ENCODE assay signal across 8 cellular contexts in the genomic region with DNA sequence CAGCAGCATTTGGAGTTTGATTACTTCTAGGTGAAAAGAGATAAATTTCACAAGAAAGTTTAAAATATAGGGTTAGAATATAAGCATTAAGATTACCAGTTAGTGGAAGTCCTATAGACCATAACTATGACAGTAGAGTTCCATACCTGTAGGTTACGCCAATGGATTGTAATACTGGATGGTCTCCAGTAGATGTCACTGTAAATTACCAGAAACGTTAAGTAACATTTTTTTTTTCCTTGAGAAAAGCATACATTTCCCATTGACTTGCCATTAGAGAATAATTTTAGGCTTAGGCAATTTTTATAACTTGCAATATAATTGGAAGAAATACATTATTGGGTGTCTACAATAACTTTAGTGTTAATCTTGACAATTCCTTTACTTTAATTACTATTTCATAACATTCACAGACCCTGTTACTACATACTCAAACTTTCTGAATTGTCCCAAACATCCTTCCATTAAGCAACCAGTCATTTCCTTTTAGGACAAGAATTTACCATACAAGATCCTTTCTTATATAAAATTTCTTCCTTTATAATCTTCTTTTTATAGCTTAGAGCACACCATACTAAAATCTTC.
A peak's percentile ranks its signal among the peaks of the same experiment; 100 is the strongest.
DNase-seq lines count a peak whose midpoint lies in the region; ATAC-seq, FAIRE-seq and TF ChIP-seq lines count a peak whose summit lies in the region.

No MANE protein-coding gene starts in this region.

- no peaks in the 10 kb centered on the region for H3K9me3 Mint-ChIP-seq in activated T-helper 1 cell treated with anti-CD3 and anti-CD28 coated beads, Interleukin-12 subunit alpha, Interleukin-12 subunit beta, Interleukin-2, Interleukin-4 antibody, amounts not matched to agents 30 ng/mL and 10 ng/mL and 1 ng/mL, durations not matched to agents 14 hours and 24 hours and 36 hours

- H3K27me3 ChIP-seq in upper lobe of left lung: no peaks in the 10 kb centered on the region

- H3K4me1 Mint-ChIP-seq in activated T-helper 1 cell treated with anti-CD3 and anti-CD28 coated beads, Interleukin-12 subunit alpha, Interleukin-12 subunit beta, Interleukin-2, Interleukin-4 antibody, amounts not matched to agents 30 ng/mL and 10 ng/mL and 1 ng/mL, durations not matched to agents 14 hours and 24 hours and 36 hours (ENCODE audit: low read depth): no peaks in the 10 kb centered on the region

- no peak for TF ChIP-seq EP300 in upper lobe of left lung (IDR thresholded peaks at IDR 0.05)

- no TSS peak for BruUV-seq in OCI-LY7 (replicated peaks; lab: Mats Ljungman, UMichigan)

- no peak overlapping the region for H3K4me2 ChIP-seq in OCI-LY7 (ENCODE audit: low read length)

- no peak overlapping the region for H2AFZ ChIP-seq in OCI-LY7 (ENCODE audit: low read length)

- ATAC-seq in HG03045 (IDR thresholded peaks at IDR 0.05; ENCODE audit: unreplicated experiment) (peak; percentile 61), upper lobe of left lung (ENCODE audit: low FRiP score in 2 of 2) (no peak)

- no peaks in the 10 kb centered on the region for H3K27me3 Mint-ChIP-seq in activated T-helper 1 cell treated with anti-CD3 and anti-CD28 coated beads, Interleukin-12 subunit alpha, Interleukin-12 subunit beta, Interleukin-2, Interleukin-4 antibody, amounts not matched to agents 30 ng/mL and 10 ng/mL and 1 ng/mL, durations not matched to agents 14 hours and 24 hours and 36 hours (ENCODE audit: insufficient read depth)

- CTCF ChIA-PET in OCI-LY7 (lab: Charles Lee; ENCODE audit: unreplicated experiment): no interaction called here

- FAIRE-seq in A204.1 (lab: Jason Lieb, UNC): peak; percentile 92
- peak; percentile 55 for FAIRE-seq in GM12891 (lab: Jason Lieb, UNC)

- TF ChIP-seq POLR2A in GM12891 (IDR thresholded peaks at IDR 0.05; ENCODE audit: low read depth, low read length) (no peak), upper lobe of left lung (IDR thresholded peaks at IDR 0.05) (no peak)

- H3K4me3 ChIP-seq in OCI-LY7 (ENCODE audit: low read depth, low read length, poor library complexity, severe bottlenecking) (no peak overlapping the region), foreskin fibroblast (ENCODE audit: low read depth in 1 of 2, low read length in 2 of 2) (no peak overlapping the region), upper lobe of left lung (no peak overlapping the region)

- TF ChIP-seq CTCF in OCI-LY7 (conservative IDR thresholded peaks at IDR 0.05; ENCODE audit: low read length) (peak; percentile 82), foreskin fibroblast (IDR thresholded peaks at IDR 0.05; ENCODE audit: low read depth, low read length) (peak; percentile 21), upper lobe of left lung (IDR thresholded peaks at IDR 0.05) (peak in 1 of 6 experiments; percentile 16)

- H3K4me1 ChIP-seq in OCI-LY7 (ENCODE audit: insufficient read depth, low read length, poor library complexity, severe bottlenecking) (no peaks in the 10 kb centered on the region), upper lobe of left lung (no peaks in the 10 kb centered on the region)

- POLR2A ChIA-PET in OCI-LY7 (lab: Charles Lee): no interaction called here

- H4K20me1 ChIP-seq in OCI-LY7 (ENCODE audit: insufficient read depth, low read length): no peaks in the 10 kb centered on the region

- H3K27ac ChIP-seq in OCI-LY7 (ENCODE audit: low read depth, low read length, poor library complexity, severe bottlenecking): no peak overlapping the region
- H3K27ac ChIP-seq in upper lobe of left lung: no peak overlapping the region

- H3K27ac Mint-ChIP-seq in activated T-helper 1 cell treated with anti-CD3 and anti-CD28 coated beads, Interleukin-12 subunit alpha, Interleukin-12 subunit beta, Interleukin-2, Interleukin-4 antibody, amounts not matched to agents 30 ng/mL and 10 ng/mL and 1 ng/mL, durations not matched to agents 14 hours and 24 hours and 36 hours: no peak overlapping the region

- no peaks in the 10 kb centered on the region for H3K79me2 ChIP-seq in OCI-LY7 (ENCODE audit: insufficient read depth, low read depth, low read length)

- H3K9me3 ChIP-seq in OCI-LY7 (ENCODE audit: low read length): no peaks in the 10 kb centered on the region
- H3K9me3 ChIP-seq in upper lobe of left lung: no peaks in the 10 kb centered on the region

- no peak overlapping the region for H3K4me3 Mint-ChIP-seq in activated T-helper 1 cell treated with anti-CD3 and anti-CD28 coated beads, Interleukin-12 subunit alpha, Interleukin-12 subunit beta, Interleukin-2, Interleukin-4 antibody, amounts not matched to agents 30 ng/mL and 10 ng/mL and 1 ng/mL, durations not matched to agents 14 hours and 24 hours and 36 hours

- no peaks in the 10 kb centered on the region for H3K36me3 Mint-ChIP-seq in activated T-helper 1 cell treated with anti-CD3 and anti-CD28 coated beads, Interleukin-12 subunit alpha, Interleukin-12 subunit beta, Interleukin-2, Interleukin-4 antibody, amounts not matched to agents 30 ng/mL and 10 ng/mL and 1 ng/mL, durations not matched to agents 14 hours and 24 hours and 36 hours (ENCODE audit: low read depth)

- no peaks in the 10 kb centered on the region for H3K9me2 ChIP-seq in OCI-LY7 (ENCODE audit: insufficient read depth, low read length)

- intact Hi-C loops in OCI-LY7 (cut with micrococcal nuclease; ENCODE audit: unreplicated experiment): no loop called here
- intact Hi-C loops in activated T-helper 1 cell treated with anti-CD3 and anti-CD28 coated beads, Interleukin-12 subunit alpha, Interleukin-12 subunit beta, Interleukin-2, Interleukin-4 antibody, amounts not matched to agents 30 ng/mL and 10 ng/mL and 1 ng/mL, durations not matched to agents 14 hours and 24 hours and 36 hours (cut with micrococcal nuclease): no loop called here

- H3K36me3 ChIP-seq in OCI-LY7 (ENCODE audit: insufficient read depth, low read length) (no peaks in the 10 kb centered on the region), upper lobe of left lung (no peaks in the 10 kb centered on the region)

- DNase-seq in GM12891 (ENCODE audit: insufficient read length, low spot score) (peak; percentile 0), OCI-LY7 (ENCODE audit: low spot score) (peak; percentile 42), foreskin fibroblast (peak in 1 of 2 donors; percentile 0), COLO668 (lab: John Stamatoyannopoulos, UW; ENCODE audit: unreplicated experiment) (no peak), upper lobe of left lung (no peak)
- no peak for DNase-seq in activated T-helper 1 cell treated with anti-CD3 and anti-CD28 coated beads, Interleukin-12 subunit alpha, Interleukin-12 subunit beta, Interleukin-2, Interleukin-4 antibody, amounts not matched to agents 30 ng/mL and 10 ng/mL and 1 ng/mL, durations not matched to agents 14 hours and 24 hours and 36 hours (ENCODE audit: low spot score)

- 0 to 4% methylated on average over 2 of the region's 2 CpGs for WGBS in upper lobe of left lung, 2 donors

TF ChIP-seq in GM12891, 5 proteins besides CTCF, POLR2A, EP300 and RAD21:
- no peak for TF ChIP-seq TAF1 (IDR thresholded peaks at IDR 0.05; ENCODE audit: low read depth, low read length)
- no peak for TF ChIP-seq SPI1 (IDR thresholded peaks at IDR 0.05; ENCODE audit: low read depth, low read length)
- no peak for TF ChIP-seq PAX5 (IDR thresholded peaks at IDR 0.05; ENCODE audit: insufficient read depth, low read length, severe bottlenecking)
- no peak for TF ChIP-seq POLR2AphosphoS5 (IDR thresholded peaks at IDR 0.05; ENCODE audit: low read depth, low read length)
- TF ChIP-seq POU2F2 (IDR thresholded peaks at IDR 0.05; ENCODE audit: low read depth, low read length): no peak
TF ChIP-seq in GM12891: peak in this region for 0.

Comparison
In these comparisons a context has a peak if more than half of its experiments do, and no peak if none do; other contexts are left out.
1. DNase-seq: peak in GM12891 (single experiment) and OCI-LY7 (single experiment); none in COLO668 (single experiment), activated T-helper 1 cell treated with anti-CD3 and anti-CD28 coated beads, Interleukin-12 subunit alpha, Interleukin-12 subunit beta, Interleukin-2, Interleukin-4 antibody, amounts not matched to agents 30 ng/mL and 10 ng/mL and 1 ng/mL, durations not matched to agents 14 hours and 24 hours and 36 hours (single experiment) and upper lobe of left lung (0 of 2).